1 cellular context compared by ENCODE assay signal in genomic region chr10:45374451-45375052, GRCh38.
TF ChIP-seq lines count a peak whose summit lies in the region.

No MANE protein-coding gene starts in this region.

TF ChIP-seq in K562, 482 proteins besides CTCF, POLR2A, EP300 and RAD21 (continued from another document):
- TF ChIP-seq RNF219 (CRISPR knock-in tag; IDR thresholded peaks at IDR 0.05) = no peak
- peak; percentile 66 for TF ChIP-seq ATF3 (IDR thresholded peaks at IDR 0.05)
- no peak for TF ChIP-seq ATF3 (CRISPR knock-in tag; conservative IDR thresholded peaks at IDR 0.05)
- TF ChIP-seq SPI1 (IDR thresholded peaks at IDR 0.05; ENCODE audit: borderline replicate concordance, low read depth, low read length) = no peak
- 0 out of 2 replicates have a peak, but pooled peaks have one; percentile 21 for TF ChIP-seq CBX1 (IDR thresholded peaks at IDR 0.05; ENCODE audit: low read depth)
- 0 out of 2 replicates have a peak, but pooled peaks have one; percentile 15 for TF ChIP-seq ZBTB40 (IDR thresholded peaks at IDR 0.05)
- TF ChIP-seq ZBTB40 (CRISPR knock-in tag; IDR thresholded peaks at IDR 0.05) = no peak
- TF ChIP-seq STAG1 (CRISPR knock-in tag; IDR thresholded peaks at IDR 0.05; ENCODE audit: borderline replicate concordance) = 0 out of 2 replicates have a peak, but pooled peaks have one; percentile 1
- peak; percentile 34 for TF ChIP-seq KDM5B (IDR thresholded peaks at IDR 0.05; ENCODE audit: insufficient replicate concordance, low read depth, low read length)
- 0 out of 2 replicates have a peak, but pooled peaks have one; percentile 1 for TF ChIP-seq CAMTA2 (CRISPR knock-in tag; conservative IDR thresholded peaks at IDR 0.05)
- TF ChIP-seq CCNT2 (IDR thresholded peaks at IDR 0.05; ENCODE audit: borderline replicate concordance, extremely low read depth, insufficient read length, low read depth, low read length) = peak; percentile 12
- 0 out of 2 replicates have a peak, but pooled peaks have one; percentile 13 for TF ChIP-seq ZBED1 (IDR thresholded peaks at IDR 0.05)
- TF ChIP-seq RBBP5 (IDR thresholded peaks at IDR 0.05; ENCODE audit: borderline replicate concordance, insufficient read depth, low read length, poor library complexity, severe bottlenecking) = peak; percentile 20
- TF ChIP-seq CBX3 (IDR thresholded peaks at IDR 0.05; ENCODE audit: borderline replicate concordance in 1 of 2, low read length in 2 of 2) = no peak
- no peak for TF ChIP-seq ZNF507 (tag; conservative IDR thresholded peaks at IDR 0.05)
